In the genomic region with DNA sequence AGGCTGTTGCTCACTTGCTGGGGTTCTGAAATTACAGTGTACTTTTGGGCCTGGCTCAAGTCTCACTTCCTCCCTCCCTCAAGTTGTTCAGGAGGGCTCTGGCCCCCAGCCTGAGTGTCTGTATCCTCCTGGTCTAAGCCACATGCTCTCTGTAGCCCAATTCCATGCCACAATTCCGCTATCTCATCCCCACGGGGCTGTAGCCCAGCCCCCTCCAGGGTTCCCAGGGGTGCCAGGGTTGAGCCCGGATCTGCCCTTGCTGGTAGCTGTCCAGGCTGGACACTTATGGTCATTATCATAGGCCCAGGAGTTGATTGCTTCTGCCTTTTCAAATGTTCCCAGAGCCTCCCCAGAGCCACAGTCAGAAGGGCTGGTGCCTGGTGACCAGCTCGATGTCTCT, we compare ENCODE assay signal across 16 cellular contexts.
DNase-seq lines count a peak whose midpoint lies in the region; ATAC-seq and TF ChIP-seq lines count a peak whose summit lies in the region.
"Had no signal": no experiment of that assay in that cellular context is flagged by ENCODE, and none has a peak within 500 bp of the region (broad histone marks: within the 10 kb centered on the region; RNA-seq: fewer than 3 reads in every experiment).

No MANE protein-coding gene starts in this region.

- H3K27ac Mint-ChIP-seq in activated T-cell treated with anti-CD3 and anti-CD28 coated beads, Interleukin-2, amount 50 U/mL, for 24 hours = no peak overlapping the region
- H3K27ac Mint-ChIP-seq: CD14-positive monocyte; CD8-positive, alpha-beta T cell had no signal

- no peaks in the 10 kb centered on the region for H3K36me3 Mint-ChIP-seq in activated T-cell treated with anti-CD3 and anti-CD28 coated beads, Interleukin-2, amount 50 U/mL, for 24 hours (ENCODE audit: low read depth)
- H3K36me3 Mint-ChIP-seq: CD14-positive monocyte; CD8-positive, alpha-beta T cell had no signal

- H3K4me1 ChIP-seq in suprapubic skin = no peaks in the 10 kb centered on the region
- H3K4me1 ChIP-seq: A549 had no signal

- no peaks in the 10 kb centered on the region for H3K9me3 ChIP-seq in suprapubic skin
- H3K9me3 ChIP-seq: A549, BLaER1 had no signal

- H3K4me3 Mint-ChIP-seq in activated T-cell treated with anti-CD3 and anti-CD28 coated beads, Interleukin-2, amount 50 U/mL, for 24 hours = no peak overlapping the region
- H3K4me3 Mint-ChIP-seq: CD14-positive monocyte; CD8-positive, alpha-beta T cell; H9 had no signal

- 91% methylated on average over 4 of the region's 4 CpGs for WGBS in suprapubic skin

- no peak for ATAC-seq in left lobe of liver
- ATAC-seq: A549; CD8-positive, alpha-beta T cell had no signal

- no peak for TF ChIP-seq POLR2A in suprapubic skin (IDR thresholded peaks at IDR 0.05)

- H3K27ac ChIP-seq in suprapubic skin = no peak overlapping the region
- H3K27ac ChIP-seq: 22Rv1, A549, BLaER1 had no signal

- TF ChIP-seq EP300 in suprapubic skin (IDR thresholded peaks at IDR 0.05) = no peak

- peak; percentile 0 for DNase-seq in activated T-cell treated with anti-CD3 and anti-CD28 coated beads, Interleukin-2, amount 50 U/mL, for 24 hours
- DNase-seq in activated T-cell treated with anti-CD3 and anti-CD28 coated beads, Interleukin-2, amount 50 U/mL, for 1 hour = no peak
- DNase-seq in islet precursor cell (peak; percentile 36), suprapubic skin (ENCODE audit: low spot score in 2 of 2) (peak; percentile 8 to 44), left lobe of liver (ENCODE audit: low spot score) (no peak), CD1c-positive myeloid dendritic cell (ENCODE audit: extremely low spot score) (no peak), putamen (ENCODE audit: low spot score) (no peak)
- DNase-seq: Calu3; CD8-positive, alpha-beta T cell; DMS 273 treated with DMSO at 0.1 percent for 48 hours; DMS53; H9 had no signal

- H3K4me3 ChIP-seq in suprapubic skin = no peak overlapping the region
- H3K4me3 ChIP-seq: A549, BLaER1 had no signal

- H3K27me3 Mint-ChIP-seq in activated T-cell treated with anti-CD3 and anti-CD28 coated beads, Interleukin-2, amount 50 U/mL, for 24 hours = no peaks in the 10 kb centered on the region

- no peaks in the 10 kb centered on the region for H3K27me3 ChIP-seq in suprapubic skin
- H3K27me3 ChIP-seq: BLaER1 had no signal

- TF ChIP-seq CTCF in suprapubic skin (IDR thresholded peaks at IDR 0.05) = no peak

- no peaks in the 10 kb centered on the region for H3K4me1 Mint-ChIP-seq in activated T-cell treated with anti-CD3 and anti-CD28 coated beads, Interleukin-2, amount 50 U/mL, for 24 hours (ENCODE audit: low read depth)
- H3K4me1 Mint-ChIP-seq: CD14-positive monocyte had no signal

- H3K9me3 Mint-ChIP-seq in activated T-cell treated with anti-CD3 and anti-CD28 coated beads, Interleukin-2, amount 50 U/mL, for 24 hours = no peaks in the 10 kb centered on the region
- H3K9me3 Mint-ChIP-seq: CD8-positive, alpha-beta T cell had no signal

- no peaks in the 10 kb centered on the region for H3K36me3 ChIP-seq in suprapubic skin
- H3K36me3 ChIP-seq: BLaER1 had no signal

Comparison
In these comparisons a context has a peak if more than half of its experiments do, and no peak if none do; other contexts are left out.
1. DNase-seq: peak in activated T-cell treated with anti-CD3 and anti-CD28 coated beads, Interleukin-2, amount 50 U/mL, for 24 hours (single experiment), islet precursor cell (single experiment) and suprapubic skin (2 of 2); none in activated T-cell treated with anti-CD3 and anti-CD28 coated beads, Interleukin-2, amount 50 U/mL, for 1 hour (single experiment), left lobe of liver (single experiment), CD1c-positive myeloid dendritic cell (single experiment) and putamen (single experiment).